9 cellular contexts compared by ENCODE assay signal in the genomic region with DNA sequence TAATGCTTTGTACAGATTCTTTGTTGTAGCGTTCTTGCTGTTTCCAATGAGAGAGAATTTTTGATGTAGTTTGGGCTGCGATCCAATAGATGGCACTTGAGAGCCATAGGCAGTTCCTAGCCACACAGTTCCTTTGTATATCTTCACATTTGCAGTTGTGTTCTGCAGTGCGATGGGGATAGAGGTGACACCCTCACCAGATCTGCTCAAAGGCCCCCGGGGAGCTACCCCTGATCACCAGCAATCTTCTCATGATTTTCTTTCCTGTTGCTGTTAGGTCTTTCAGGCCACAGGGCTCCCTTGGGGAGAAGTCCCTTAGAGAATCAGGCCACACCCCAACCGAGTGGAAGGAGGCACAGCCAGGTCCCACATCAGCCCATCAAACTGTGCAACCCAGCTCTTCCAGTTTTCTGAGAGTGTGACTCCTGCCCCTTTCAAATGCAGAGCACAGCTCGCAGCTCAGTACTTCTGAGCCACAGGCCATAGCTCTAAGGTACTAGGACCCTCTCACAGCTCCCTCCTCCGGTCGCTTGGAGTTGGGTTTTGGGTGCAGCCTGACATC.
DNase-seq lines count a peak whose midpoint lies in the region; ATAC-seq and TF ChIP-seq lines count a peak whose summit lies in the region.
"Had no signal": no experiment of that assay in that cellular context is flagged by ENCODE, and none has a peak within 500 bp of the region (broad histone marks: within the 10 kb centered on the region; RNA-seq: fewer than 3 reads in every experiment).

No MANE protein-coding gene starts in this region.

- 36 to 53% (median 48%) methylated on average over 6 to 8 of the region's 8 CpGs for WGBS in adrenal gland, 4 donors

- DNase-seq in A172 (ENCODE audit: low spot score) (peak; percentile 34), NB4 (ENCODE audit: low read depth) (peak; percentile 47), adrenal gland (peak in 6 of 7 donors; percentile 14 to 55 (median 24)), left colon (peak in 1 of 2 donors; percentile 20), sciatic nerve (ENCODE audit: low spot score) (no peak)
- DNase-seq in activated CD4-positive, CD25-positive, alpha-beta regulatory T cell treated with anti-CD3 and anti-CD28 coated beads, Interleukin-2, amount 50 U/mL, for 72 hours = no peak

- no peaks in the 10 kb centered on the region for H3K27me3 ChIP-seq in adrenal gland

- peak; percentile 65 for TF ChIP-seq CTCF in NB4 (IDR thresholded peaks at IDR 0.05; ENCODE audit: low read depth, low read length)
- TF ChIP-seq CTCF in adrenal gland (IDR thresholded peaks at IDR 0.05) = peak in 5 of 6 experiments; percentile 15 to 48 (median 38)

- H3K9me3 ChIP-seq in adrenal gland (replicated peaks in 1 of 3) = no peaks in the 10 kb centered on the region

- no peak overlapping the region for H3K27ac ChIP-seq in adrenal gland

- TF ChIP-seq POLR2A in NB4 (IDR thresholded peaks at IDR 0.05; ENCODE audit: extremely low read depth, insufficient read length) (no peak), adrenal gland (IDR thresholded peaks at IDR 0.05) (no peak)

- no peaks in the 10 kb centered on the region for H3K4me1 ChIP-seq in adrenal gland (replicated peaks in 1 of 2)

- H3K36me3 ChIP-seq in adrenal gland (replicated peaks in 1 of 2) = no peaks in the 10 kb centered on the region

- ATAC-seq in GM18498 (IDR thresholded peaks at IDR 0.05; ENCODE audit: unreplicated experiment) (peak; percentile 89), HG02678 (IDR thresholded peaks at IDR 0.05; ENCODE audit: unreplicated experiment) (peak; percentile 82), left colon (peak; percentile 83), sciatic nerve (no peak)
- ATAC-seq: stimulated activated naive CD8-positive, alpha-beta T cell treated with anti-CD3 and anti-CD28 coated beads, Interleukin-15, amount 100 ng/mL, for 72 hours had no signal

- no peak overlapping the region for H3K4me3 ChIP-seq in NB4 (ENCODE audit: low read depth, low read length)
- no peak overlapping the region for H3K4me3 ChIP-seq in adrenal gland

- intact Hi-C loops in adrenal gland (cut with DNase I) = no loop called here
- intact Hi-C loops in left colon (cut with DNase I, micrococcal nuclease) = no loop called here
- intact Hi-C loops in sciatic nerve (cut with DNase I) = no loop called here

Comparison
In these comparisons a context has a peak if more than half of its experiments do, and no peak if none do; other contexts are left out.
1. DNase-seq: peak in A172 (single experiment), NB4 (single experiment) and adrenal gland (6 of 7); none in activated CD4-positive, CD25-positive, alpha-beta regulatory T cell treated with anti-CD3 and anti-CD28 coated beads, Interleukin-2, amount 50 U/mL, for 72 hours (single experiment) and sciatic nerve (single experiment).